In genomic region chr7:105298439-105298894, GRCh38 we compare ENCODE assay signal across 9 cellular contexts.
A peak's percentile ranks its signal among the peaks of the same experiment; 100 is the strongest.
DNase-seq lines count a peak whose midpoint lies in the region; ATAC-seq and TF ChIP-seq lines count a peak whose summit lies in the region.
"Had no signal": no experiment of that assay in that cellular context is flagged by ENCODE, and none has a peak within 500 bp of the region (broad histone marks: within the 10 kb centered on the region; RNA-seq: fewer than 3 reads in every experiment).

No MANE protein-coding gene starts in this region.

- H3K9me3 ChIP-seq in iPS-20b (ENCODE audit: insufficient read depth, low read depth, low read length) (no peaks in the 10 kb centered on the region), upper lobe of left lung (no peaks in the 10 kb centered on the region)

- peaks cover 0 to 6% of the 10 kb centered on the region in 2 donors for H3K36me3 Mint-ChIP-seq in CD14-positive monocyte

- peaks cover 7% of the 10 kb centered on the region for H3K4me1 Mint-ChIP-seq in CD14-positive monocyte

- H3K36me3 ChIP-seq in iPS-20b (ENCODE audit: insufficient read depth, low read depth, low read length): no peaks in the 10 kb centered on the region
- H3K36me3 ChIP-seq in upper lobe of left lung: no peaks in the 10 kb centered on the region

- peaks cover 0 to 5% (median 3%) of the 10 kb centered on the region in 7 donors for H3K9me3 Mint-ChIP-seq in CD14-positive monocyte

- DNase-seq in SW480 (ENCODE audit: low spot score): no peak
- DNase-seq in CD14-positive monocyte (ENCODE audit: low spot score): no peak
- no peak for DNase-seq in NCI-H748 treated with DMSO at 0.1 percent for 48 hours (lab: John Stamatoyannopoulos, UW)
- DNase-seq in upper lobe of left lung: no peak
- DNase-seq: amniotic stem cell had no signal

- intact Hi-C loops in CD14-positive monocyte (cut with micrococcal nuclease): no loop called here

- H3K4me3 Mint-ChIP-seq in CD14-positive monocyte: no peak overlapping the region

- no peak overlapping the region for H3K9ac ChIP-seq in iPS-20b (ENCODE audit: low read depth, low read length)

- TF ChIP-seq POLR2A in upper lobe of left lung (IDR thresholded peaks at IDR 0.05): no peak

- H3K27me3 ChIP-seq in iPS-20b (ENCODE audit: insufficient read depth, low read length) (no peaks in the 10 kb centered on the region), upper lobe of left lung (no peaks in the 10 kb centered on the region)

- TF ChIP-seq EP300 in upper lobe of left lung (IDR thresholded peaks at IDR 0.05): no peak

- no peaks in the 10 kb centered on the region for H3K27me3 Mint-ChIP-seq in CD14-positive monocyte (ENCODE audit: low read depth in 3 of 3)

- peak overlapping the region in 1 of 7 donors; percentile 67 for H3K27ac Mint-ChIP-seq in CD14-positive monocyte

- TF ChIP-seq CTCF in CD14-positive monocyte (IDR thresholded peaks at IDR 0.05) (no peak), upper lobe of left lung (IDR thresholded peaks at IDR 0.05) (no peak)

- H3K4me1 ChIP-seq in iPS-20b (ENCODE audit: insufficient read depth, low read length) (peaks cover 8% of the 10 kb centered on the region), upper lobe of left lung (peaks cover 0 to 10% (median 4%) of the 10 kb centered on the region in 4 donors)

- ATAC-seq in GM18867 (IDR thresholded peaks at IDR 0.05; ENCODE audit: unreplicated experiment) (peak; percentile 94), GM21619 (IDR thresholded peaks at IDR 0.05; ENCODE audit: unreplicated experiment) (peak; percentile 93), HG03460 (IDR thresholded peaks at IDR 0.05; ENCODE audit: unreplicated experiment) (peak; percentile 97), upper lobe of left lung (ENCODE audit: low FRiP score in 2 of 2) (no peak)

- peak overlapping the region; percentile 21; the same call in 1 of the 2 replicates for H3K4me3 ChIP-seq in iPS-20b (ENCODE audit: low read length)
- no peak overlapping the region for H3K4me3 ChIP-seq in upper lobe of left lung

- H3K27ac ChIP-seq in iPS-20b (ENCODE audit: low read length): no peak overlapping the region
- no peak overlapping the region for H3K27ac ChIP-seq in upper lobe of left lung

- 92 to 93% methylated on average over 4 of the region's 4 CpGs for WGBS in upper lobe of left lung, 2 donors

Comparison
In these comparisons a context has a peak if more than half of its experiments do, and no peak if none do; other contexts are left out.
1. ATAC-seq: peak in GM18867 (single experiment), GM21619 (single experiment) and HG03460 (single experiment); none in upper lobe of left lung (0 of 2).